Comparison of ENCODE assay signal across 2 cellular contexts in genomic region chr11:12092714-12093113, GRCh38.
TF ChIP-seq lines count a peak whose summit lies in the region.

No MANE protein-coding gene starts in this region.

TF ChIP-seq in WTC11, 78 proteins besides CTCF, POLR2A, EP300 and RAD21:
- TF ChIP-seq ELF4 (CRISPR knock-in tag; IDR thresholded peaks at IDR 0.05; ENCODE audit: low read depth) = no peak
- TF ChIP-seq ZNF423 (CRISPR knock-in tag; IDR thresholded peaks at IDR 0.05) = peak; percentile 96

TF ChIP-seq in HepG2, 621 proteins besides CTCF, POLR2A, EP300 and RAD21:
- no peak for TF ChIP-seq SCMH1 (CRISPR knock-in tag; IDR thresholded peaks at IDR 0.05; ENCODE audit: borderline replicate concordance)
- TF ChIP-seq SMAD1 (CRISPR knock-in tag; IDR thresholded peaks at IDR 0.05; ENCODE audit: borderline replicate concordance, low read depth) = no peak
